In the genomic region with DNA sequence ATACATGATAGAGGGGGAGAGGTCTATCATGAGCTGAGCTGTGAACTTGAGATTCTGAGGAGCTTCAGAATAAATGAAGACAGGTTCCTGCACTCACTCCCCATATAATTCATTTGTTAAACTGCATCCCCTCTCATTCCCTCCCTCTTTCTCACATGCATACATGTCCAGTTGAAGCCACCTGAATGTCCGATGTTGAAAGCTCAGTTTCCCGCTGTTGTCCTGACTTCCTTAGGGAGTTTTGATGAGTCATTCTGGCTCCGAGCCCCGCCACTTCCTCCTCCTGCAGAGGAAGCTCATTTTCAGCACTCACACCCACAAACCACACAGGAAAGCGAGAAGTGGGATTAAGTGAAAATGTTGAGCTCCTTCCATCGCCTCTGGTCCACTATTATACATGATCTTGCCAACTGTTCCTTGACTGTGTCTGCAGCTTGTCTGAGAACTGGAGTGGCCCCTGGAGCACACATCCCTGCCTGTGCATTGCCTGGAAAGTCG, we compare ENCODE assay signal across 8 cellular contexts.
DNase-seq lines count a peak whose midpoint lies in the region; ATAC-seq and TF ChIP-seq lines count a peak whose summit lies in the region.

No MANE protein-coding gene starts in this region.

- intact Hi-C loops in mammary epithelial cell (cut with micrococcal nuclease) = no loop called here
- intact Hi-C loops in left lung (cut with DNase I) = no loop called here
- intact Hi-C loops in testis (cut with DNase I; ENCODE audit: low total_unique reads) = no loop called here

- peak overlapping the region; percentile 72 for H3K4me2 ChIP-seq in mammary epithelial cell (ENCODE audit: insufficient read depth, low read depth, low read length)

- H3K27me3 ChIP-seq in mammary epithelial cell (ENCODE audit: insufficient read depth, low read length) (no peaks in the 10 kb centered on the region), left lung (no peaks in the 10 kb centered on the region), testis (no peaks in the 10 kb centered on the region)

- peak; percentile 66 for DNase-seq in AG20443 (ENCODE audit: low spot score)
- peak; percentile 80 for DNase-seq in NCI-H226
- peak; percentile 76 for DNase-seq in mammary epithelial cell
- peak; percentile 80 to 85 for DNase-seq in left lung
- DNase-seq in testis = peak; percentile 61
- no peak for DNase-seq in cerebellar cortex (ENCODE audit: low spot score)

- CTCF ChIA-PET in mammary epithelial cell (lab: Charles Lee; ENCODE audit: low non-redundant PET) = interaction anchor here (0.6 kb wide), 1 partner anchor 377 kb away, joined by 3 read pairs; no protein-coding TSS in a partner anchor

- no peak for TF ChIP-seq CTCF in mammary epithelial cell (conservative IDR thresholded peaks at IDR 0.05 in 1 of 2, IDR thresholded peaks at IDR 0.05 in 1 of 2; ENCODE audit: extremely low read depth in 1 of 2, insufficient read depth in 1 of 2, low read depth in 1 of 2, low read length in 2 of 2)
- no peak for TF ChIP-seq CTCF in left lung (IDR thresholded peaks at IDR 0.05)
- TF ChIP-seq CTCF in testis (IDR thresholded peaks at IDR 0.05) = no peak

- H3K79me2 ChIP-seq in mammary epithelial cell (ENCODE audit: insufficient read depth, low read length) = no peaks in the 10 kb centered on the region

- BruUV-seq in mammary epithelial cell (replicated peaks; lab: Mats Ljungman, UMichigan) = no TSS peak

- no peak overlapping the region for H3K27ac ChIP-seq in mammary epithelial cell (ENCODE audit: insufficient read depth, low read depth, low read length)
- H3K27ac ChIP-seq in left lung = peak overlapping the region; percentile 8 to 67
- no peak overlapping the region for H3K27ac ChIP-seq in testis

- no peak overlapping the region for H3K9ac ChIP-seq in mammary epithelial cell (ENCODE audit: insufficient read depth, low read length)

- no peaks in the 10 kb centered on the region for H4K20me1 ChIP-seq in mammary epithelial cell (ENCODE audit: insufficient read depth, low read length)

- H3K4me1 ChIP-seq in mammary epithelial cell (ENCODE audit: insufficient read depth, low read length) = peaks cover 13% of the 10 kb centered on the region
- H3K4me1 ChIP-seq in left lung = peaks cover 9 to 50% of the 10 kb centered on the region in 2 donors
- no peaks in the 10 kb centered on the region for H3K4me1 ChIP-seq in testis

- WGBS in mammary epithelial cell (ENCODE audit: low coverage, missing lambda C conversion rate) = 2% methylated on average over 6 of the region's 7 CpGs
- 34 to 46% methylated on average over 7 of the region's 7 CpGs for WGBS in testis, 2 donors

- no peak for TF ChIP-seq POLR2A in testis (IDR thresholded peaks at IDR 0.05)

- H3K36me3 ChIP-seq in mammary epithelial cell (ENCODE audit: insufficient read depth, low read length) = no peaks in the 10 kb centered on the region
- no peaks in the 10 kb centered on the region for H3K36me3 ChIP-seq in left lung
- no peaks in the 10 kb centered on the region for H3K36me3 ChIP-seq in testis (ENCODE audit: low read depth, missing control alignments)

- H3K9me3 ChIP-seq in mammary epithelial cell (replicated peaks; ENCODE audit: insufficient read depth, low read length) (no peaks in the 10 kb centered on the region), left lung (no peaks in the 10 kb centered on the region), testis (no peaks in the 10 kb centered on the region)

- H2AFZ ChIP-seq in mammary epithelial cell (ENCODE audit: low read depth, low read length) = peak overlapping the region; percentile 87

- in situ Hi-C loops in mammary epithelial cell (cut with MboI; ENCODE audit: low sequenced_read_pairs in 2 of 2) = no loop called here

- dilution Hi-C loops in mammary epithelial cell (cut with HindIII; ENCODE audit: low sequenced_read_pairs) = no loop called here

- H3K4me3 ChIP-seq in mammary epithelial cell (replicated peaks in 1 of 3; ENCODE audit: insufficient read depth in 1 of 3, low read depth in 2 of 3, low read length in 3 of 3) (no peak overlapping the region), left lung (no peak overlapping the region), testis (no peak overlapping the region)

- peak; percentile 46 for ATAC-seq in GM19351 (IDR thresholded peaks at IDR 0.05; ENCODE audit: unreplicated experiment)
- peak; percentile 81 for ATAC-seq in left lung
- ATAC-seq in GM19035 (IDR thresholded peaks at IDR 0.05; ENCODE audit: unreplicated experiment) = no peak

Comparison
In these comparisons a context has a peak if more than half of its experiments do, and no peak if none do; other contexts are left out.
1. H3K27ac ChIP-seq: peak in left lung (2 of 2); none in mammary epithelial cell (single experiment) and testis (0 of 2).